ENCODE assay signal across 21 cellular contexts in genomic region chr5:2303391-2304100, GRCh38.
"Had no signal": no experiment of that assay in that cellular context is flagged by ENCODE, and none has a peak within 500 bp of the region (broad histone marks: within the 10 kb centered on the region; RNA-seq: fewer than 3 reads in every experiment).

No MANE protein-coding gene starts in this region.

- H3K27ac ChIP-seq: ascending aorta, colonic mucosa, gastrocnemius medialis, heart right ventricle, lower lobe of right lung, prostate gland, right atrium auricular region, thyroid gland had no signal

- H3K27ac Mint-ChIP-seq: activated CD4-positive, alpha-beta T cell treated with anti-CD3 and anti-CD28 coated beads, Interleukin-2, amount 10 ng/mL, durations not matched to agents 7 days and 5 days; activated naive CD4-positive, alpha-beta T cell treated with anti-CD3 and anti-CD28 coated beads, Interleukin-2, amount 10 ng/mL, durations not matched to agents 7 days and 5 days; activated naive CD8-positive, alpha-beta T cell treated with anti-CD3 and anti-CD28 coated beads, Interleukin-2, amount 50 U/mL, for 24 hours; natural killer cell had no signal

- DNase-seq: activated CD4-positive, alpha-beta T cell treated with anti-CD3 and anti-CD28 coated beads, Interleukin-2, amount 10 ng/mL, durations not matched to agents 7 days and 5 days; activated CD8-positive, alpha-beta memory T cell treated with anti-CD3 and anti-CD28 coated beads, Interleukin-2, amount 50 U/mL, for 4 hours; activated effector memory CD4-positive, alpha-beta T cell treated with Interleukin-2 at 50 U/mL for 16 hours; activated naive CD4-positive, alpha-beta T cell treated with anti-CD3 and anti-CD28 coated beads, Interleukin-2, amount 10 ng/mL, durations not matched to agents 7 days and 5 days; activated naive CD8-positive, alpha-beta T cell treated with anti-CD3 and anti-CD28 coated beads, Interleukin-2, amount 50 U/mL, for 24 hours; activated T-cell treated with anti-CD3 and anti-CD28 coated beads, Interleukin-2, amount 50 U/mL, for 4 hours; colonic mucosa; gastrocnemius medialis; heart right ventricle; left colon; lower lobe of right lung; natural killer cell; stimulated activated CD4-positive, alpha-beta T cell treated with anti-CD3 and anti-CD28 coated beads, Interleukin-2, amount 100 ng/mL, for 24 hours; stimulated activated naive CD4-positive, alpha-beta T cell treated with Interleukin-2 at 50 U/mL for 16 hours; T-helper 1 cell; T-helper 9 cell; thyroid gland had no signal

- H3K27me3 Mint-ChIP-seq: activated CD4-positive, alpha-beta T cell treated with anti-CD3 and anti-CD28 coated beads, Interleukin-2, amount 10 ng/mL, durations not matched to agents 7 days and 5 days; activated naive CD8-positive, alpha-beta T cell treated with anti-CD3 and anti-CD28 coated beads, Interleukin-2, amount 50 U/mL, for 24 hours; central memory CD8-positive, alpha-beta T cell had no signal

- H3K9me3 Mint-ChIP-seq: activated CD4-positive, alpha-beta T cell treated with anti-CD3 and anti-CD28 coated beads, Interleukin-2, amount 10 ng/mL, durations not matched to agents 7 days and 5 days; activated naive CD4-positive, alpha-beta T cell treated with anti-CD3 and anti-CD28 coated beads, Interleukin-2, amount 10 ng/mL, durations not matched to agents 7 days and 5 days; activated naive CD8-positive, alpha-beta T cell treated with anti-CD3 and anti-CD28 coated beads, Interleukin-2, amount 50 U/mL, for 24 hours; activated T-cell treated with anti-CD3 and anti-CD28 coated beads, Interleukin-2, amount 50 U/mL, for 4 hours; central memory CD8-positive, alpha-beta T cell; natural killer cell had no signal

- H3K4me3 ChIP-seq: ascending aorta, colonic mucosa, gastrocnemius medialis, heart right ventricle, lower lobe of right lung, prostate gland, right atrium auricular region, thyroid gland had no signal

- H3K36me3 Mint-ChIP-seq: activated naive CD4-positive, alpha-beta T cell treated with anti-CD3 and anti-CD28 coated beads, Interleukin-2, amount 10 ng/mL, durations not matched to agents 7 days and 5 days; natural killer cell had no signal

- H3K4me1 Mint-ChIP-seq: activated CD4-positive, alpha-beta T cell treated with anti-CD3 and anti-CD28 coated beads, Interleukin-2, amount 10 ng/mL, durations not matched to agents 7 days and 5 days; activated naive CD4-positive, alpha-beta T cell treated with anti-CD3 and anti-CD28 coated beads, Interleukin-2, amount 10 ng/mL, durations not matched to agents 7 days and 5 days; activated naive CD8-positive, alpha-beta T cell treated with anti-CD3 and anti-CD28 coated beads, Interleukin-2, amount 50 U/mL, for 24 hours had no signal

- H3K4me3 Mint-ChIP-seq: activated CD4-positive, alpha-beta T cell treated with anti-CD3 and anti-CD28 coated beads, Interleukin-2, amount 10 ng/mL, durations not matched to agents 7 days and 5 days; activated naive CD4-positive, alpha-beta T cell treated with anti-CD3 and anti-CD28 coated beads, Interleukin-2, amount 10 ng/mL, durations not matched to agents 7 days and 5 days; activated naive CD8-positive, alpha-beta T cell treated with anti-CD3 and anti-CD28 coated beads, Interleukin-2, amount 50 U/mL, for 24 hours; activated T-cell treated with anti-CD3 and anti-CD28 coated beads, Interleukin-2, amount 50 U/mL, for 4 hours; central memory CD8-positive, alpha-beta T cell; natural killer cell had no signal
